Comparison of ENCODE assay signal across 1 cellular context in the genomic region with DNA sequence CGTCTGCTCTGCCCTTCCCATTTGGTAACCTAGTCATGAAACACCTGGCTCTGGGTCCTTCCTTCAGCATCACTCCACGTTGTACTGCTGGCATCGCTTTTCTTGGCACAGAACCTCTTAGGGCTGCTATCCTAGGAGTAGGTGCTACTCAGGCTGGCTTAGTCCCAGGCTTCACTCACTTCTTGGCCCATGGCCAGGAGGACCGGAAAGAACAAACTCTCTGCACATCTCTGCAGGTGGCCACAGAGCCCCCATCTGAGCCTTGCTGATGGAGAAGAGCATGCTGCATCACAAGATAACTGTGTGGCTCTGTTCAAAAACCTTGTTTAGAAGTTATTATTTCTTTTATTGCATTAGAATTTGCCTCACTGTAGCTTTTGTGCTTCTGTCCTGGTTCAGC.
TF ChIP-seq lines count a peak whose summit lies in the region.

No MANE protein-coding gene starts in this region.

TF ChIP-seq in SK-N-SH treated with all-trans-retinoic acid at 6 μM for 48 hours, 23 proteins besides CTCF, POLR2A, EP300 and RAD21 (continued from another document):
- TF ChIP-seq, protein P1, sequence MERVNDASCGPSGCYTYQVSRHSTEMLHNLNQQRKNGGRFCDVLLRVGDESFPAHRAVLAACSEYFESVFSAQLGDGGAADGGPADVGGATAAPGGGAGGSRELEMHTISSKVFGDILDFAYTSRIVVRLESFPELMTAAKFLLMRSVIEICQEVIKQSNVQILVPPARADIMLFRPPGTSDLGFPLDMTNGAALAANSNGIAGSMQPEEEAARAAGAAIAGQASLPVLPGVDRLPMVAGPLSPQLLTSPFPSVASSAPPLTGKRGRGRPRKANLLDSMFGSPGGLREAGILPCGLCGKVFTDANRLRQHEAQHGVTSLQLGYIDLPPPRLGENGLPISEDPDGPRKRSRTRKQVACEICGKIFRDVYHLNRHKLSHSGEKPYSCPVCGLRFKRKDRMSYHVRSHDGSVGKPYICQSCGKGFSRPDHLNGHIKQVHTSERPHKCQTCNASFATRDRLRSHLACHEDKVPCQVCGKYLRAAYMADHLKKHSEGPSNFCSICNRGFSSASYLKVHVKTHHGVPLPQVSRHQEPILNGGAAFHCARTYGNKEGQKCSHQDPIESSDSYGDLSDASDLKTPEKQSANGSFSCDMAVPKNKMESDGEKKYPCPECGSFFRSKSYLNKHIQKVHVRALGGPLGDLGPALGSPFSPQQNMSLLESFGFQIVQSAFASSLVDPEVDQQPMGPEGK (CRISPR knock-in tag; IDR thresholded peaks at IDR 0.05; ENCODE audit: borderline replicate concordance): no peak
- no peak for TF ChIP-seq SNAI2 (CRISPR knock-in tag; IDR thresholded peaks at IDR 0.05)
- TF ChIP-seq, protein P2, sequence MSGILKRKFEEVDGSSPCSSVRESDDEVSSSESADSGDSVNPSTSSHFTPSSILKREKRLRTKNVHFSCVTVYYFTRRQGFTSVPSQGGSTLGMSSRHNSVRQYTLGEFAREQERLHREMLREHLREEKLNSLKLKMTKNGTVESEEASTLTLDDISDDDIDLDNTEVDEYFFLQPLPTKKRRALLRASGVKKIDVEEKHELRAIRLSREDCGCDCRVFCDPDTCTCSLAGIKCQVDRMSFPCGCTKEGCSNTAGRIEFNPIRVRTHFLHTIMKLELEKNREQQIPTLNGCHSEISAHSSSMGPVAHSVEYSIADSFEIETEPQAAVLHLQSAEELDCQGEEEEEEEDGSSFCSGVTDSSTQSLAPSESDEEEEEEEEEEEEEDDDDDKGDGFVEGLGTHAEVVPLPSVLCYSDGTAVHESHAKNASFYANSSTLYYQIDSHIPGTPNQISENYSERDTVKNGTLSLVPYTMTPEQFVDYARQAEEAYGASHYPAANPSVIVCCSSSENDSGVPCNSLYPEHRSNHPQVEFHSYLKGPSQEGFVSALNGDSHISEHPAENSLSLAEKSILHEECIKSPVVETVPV (CRISPR knock-in tag; IDR thresholded peaks at IDR 0.05): no peak
- no peak for TF ChIP-seq ISL1 (CRISPR knock-in tag; IDR thresholded peaks at IDR 0.05)
TF ChIP-seq in SK-N-SH treated with all-trans-retinoic acid at 6 μM for 48 hours: peak in this region for 0.
